23 cellular contexts compared by ENCODE assay signal in genomic region chr3:60841355-60841754, GRCh38.
DNase-seq lines count a peak whose midpoint lies in the region; ATAC-seq, FAIRE-seq and TF ChIP-seq lines count a peak whose summit lies in the region.
"Had no signal": no experiment of that assay in that cellular context is flagged by ENCODE, and none has a peak within 500 bp of the region (broad histone marks: within the 10 kb centered on the region; RNA-seq: fewer than 3 reads in every experiment).

No MANE protein-coding gene starts in this region.

- intact Hi-C loops in MCF 10A (cut with micrococcal nuclease) = no loop called here
- intact Hi-C loops in mammary epithelial cell (cut with micrococcal nuclease) = no loop called here

- H3K9ac ChIP-seq in mammary epithelial cell (ENCODE audit: insufficient read depth, low read length) = no peak overlapping the region
- no peak overlapping the region for H3K9ac ChIP-seq in liver (ENCODE audit: low read depth in 1 of 2, low read length in 2 of 2)

- H2AFZ ChIP-seq in mammary epithelial cell (ENCODE audit: low read depth, low read length) = no peak overlapping the region

- H3K4me3 ChIP-seq in mammary epithelial cell (replicated peaks in 1 of 3; ENCODE audit: insufficient read depth in 1 of 3, low read depth in 2 of 3, low read length in 3 of 3) (no peak overlapping the region), liver (ENCODE audit: low read depth in 1 of 3, low read length in 3 of 3) (no peak overlapping the region), tibial nerve (no peak overlapping the region)
- H3K4me3 ChIP-seq: gastrocnemius medialis, stomach, upper lobe of right lung had no signal

- H3K27ac Mint-ChIP-seq in MCF 10A (ENCODE audit: low read depth, unreplicated experiment) = peak overlapping the region; percentile 54
- H3K27ac Mint-ChIP-seq: activated CD4-positive, alpha-beta T cell treated with anti-CD3 and anti-CD28 coated beads for 36 hours; activated naive CD4-positive, alpha-beta T cell treated with anti-CD3 and anti-CD28 coated beads, Interleukin-2, amount 50 U/mL, for 24 hours; mesothelial cell of epicardium; natural killer cell treated with Interleukin-12 subunit alpha and Interleukin-12 subunit beta and Interleukin-15 and Interleukin-18, amount 100 ng/mL, for 72 hours; progenitor cell of endocrine pancreas had no signal

- TF ChIP-seq CTCF in MCF 10A (IDR thresholded peaks at IDR 0.05; ENCODE audit: unreplicated experiment) (no peak), mammary epithelial cell (conservative IDR thresholded peaks at IDR 0.05 in 1 of 2, IDR thresholded peaks at IDR 0.05 in 1 of 2; ENCODE audit: extremely low read depth in 1 of 2, insufficient read depth in 1 of 2, low read depth in 1 of 2, low read length in 2 of 2) (no peak), liver (IDR thresholded peaks at IDR 0.05; ENCODE audit: low read depth, low read length, missing input control) (no peak), tibial nerve (IDR thresholded peaks at IDR 0.05) (no peak)

- DNase-seq in MCF 10A (ENCODE audit: unreplicated experiment) = peak; percentile 43
- no peak for DNase-seq in mammary epithelial cell
- peak; percentile 2 for DNase-seq in brain pericyte (ENCODE audit: low read depth, low spot score)
- no peak for DNase-seq in tibial nerve (ENCODE audit: low spot score in 2 of 2)
- DNase-seq in HCEC 1CT = no peak
- no peak for DNase-seq in GM19239 (ENCODE audit: insufficient read length, low spot score)
- DNase-seq: activated CD4-positive, alpha-beta T cell treated with anti-CD3 and anti-CD28 coated beads for 36 hours; C1 segment of cervical spinal cord; gastrocnemius medialis; GDM1; NCI-H1694 treated with DMSO at 0.1 percent for 48 hours; stimulated activated CD4-positive, alpha-beta T cell treated with anti-CD3 and anti-CD28 coated beads, Interleukin-4, amount 100 ng/mL, for 4 hours; stomach; SW 1271; upper lobe of right lung had no signal

- CTCF ChIA-PET in MCF 10A (lab: Yijun Ruan, JAX) = no interaction called here
- CTCF ChIA-PET in mammary epithelial cell (lab: Charles Lee; ENCODE audit: low non-redundant PET) = no interaction called here

- 93% methylated on average over 2 of the region's 2 CpGs for WGBS in mammary epithelial cell (ENCODE audit: low coverage, missing lambda C conversion rate)
- WGBS in liver = 33% methylated on average over 2 of the region's 2 CpGs
- 86 to 88% methylated on average over 2 of the region's 2 CpGs for WGBS in tibial nerve, 2 donors

- H3K4me2 ChIP-seq in mammary epithelial cell (ENCODE audit: insufficient read depth, low read depth, low read length) = no peak overlapping the region

- H4K20me1 ChIP-seq in mammary epithelial cell (ENCODE audit: insufficient read depth, low read length) = no peaks in the 10 kb centered on the region

- no peaks in the 10 kb centered on the region for H3K4me1 ChIP-seq in mammary epithelial cell (ENCODE audit: insufficient read depth, low read length)
- peaks cover 2 to 14% (median 10%) of the 10 kb centered on the region in 4 donors for H3K4me1 ChIP-seq in liver (ENCODE audit: control insufficient read depth in 4 of 4, insufficient read depth in 4 of 4, low read length in 3 of 4)
- H3K4me1 ChIP-seq in tibial nerve = no peaks in the 10 kb centered on the region
- H3K4me1 ChIP-seq: gastrocnemius medialis, stomach, upper lobe of right lung had no signal

- no peak for TF ChIP-seq POLR2A in tibial nerve (IDR thresholded peaks at IDR 0.05)

- H3K36me3 Mint-ChIP-seq in MCF 10A (ENCODE audit: insufficient read depth, unreplicated experiment) = no peaks in the 10 kb centered on the region
- H3K36me3 Mint-ChIP-seq: activated naive CD4-positive, alpha-beta T cell treated with anti-CD3 and anti-CD28 coated beads, Interleukin-2, amount 50 U/mL, for 24 hours; natural killer cell treated with Interleukin-12 subunit alpha and Interleukin-12 subunit beta and Interleukin-15 and Interleukin-18, amount 100 ng/mL, for 72 hours had no signal

- in situ Hi-C loops in mammary epithelial cell (cut with MboI; ENCODE audit: low sequenced_read_pairs in 2 of 2) = no loop called here

- H3K27me3 ChIP-seq in mammary epithelial cell (ENCODE audit: insufficient read depth, low read length) (no peaks in the 10 kb centered on the region), liver (ENCODE audit: control insufficient read depth in 4 of 4, insufficient read depth in 4 of 4, low read length in 3 of 4) (no peaks in the 10 kb centered on the region), tibial nerve (no peaks in the 10 kb centered on the region)
- H3K27me3 ChIP-seq: gastrocnemius medialis, stomach, upper lobe of right lung had no signal

- no peak for TF ChIP-seq EP300 in tibial nerve (IDR thresholded peaks at IDR 0.05)

- no peaks in the 10 kb centered on the region for H3K9me3 Mint-ChIP-seq in MCF 10A (ENCODE audit: unreplicated experiment)
- H3K9me3 Mint-ChIP-seq: activated naive CD4-positive, alpha-beta T cell treated with anti-CD3 and anti-CD28 coated beads, Interleukin-2, amount 50 U/mL, for 24 hours; natural killer cell treated with Interleukin-12 subunit alpha and Interleukin-12 subunit beta and Interleukin-15 and Interleukin-18, amount 100 ng/mL, for 72 hours had no signal

- H3K36me3 ChIP-seq in mammary epithelial cell (ENCODE audit: insufficient read depth, low read length) (no peaks in the 10 kb centered on the region), liver (ENCODE audit: control insufficient read depth in 4 of 4, insufficient read depth in 3 of 4, low read depth in 1 of 4, low read length in 3 of 4) (no peaks in the 10 kb centered on the region), tibial nerve (no peaks in the 10 kb centered on the region)
- H3K36me3 ChIP-seq: gastrocnemius medialis, stomach, upper lobe of right lung had no signal

- no peak for FAIRE-seq in GM19239 (lab: Jason Lieb, UNC)
- FAIRE-seq: A204.1, bronchial epithelial cell had no signal

- no peak for ATAC-seq in GM21423 (IDR thresholded peaks at IDR 0.05; ENCODE audit: unreplicated experiment)
- ATAC-seq: activated CD4-positive, alpha-beta T cell treated with anti-CD3 and anti-CD28 coated beads for 36 hours; gastrocnemius medialis; natural killer cell treated with Interleukin-12 subunit alpha and Interleukin-12 subunit beta and Interleukin-15 and Interleukin-18, amount 100 ng/mL, for 72 hours; upper lobe of right lung had no signal

- POLR2A ChIA-PET in MCF 10A (lab: Yijun Ruan, JAX) = no interaction called here

- H3K4me1 Mint-ChIP-seq in MCF 10A (ENCODE audit: insufficient read depth, unreplicated experiment) = peaks cover 4% of the 10 kb centered on the region
- H3K4me1 Mint-ChIP-seq: activated CD4-positive, alpha-beta T cell treated with anti-CD3 and anti-CD28 coated beads for 36 hours; activated naive CD4-positive, alpha-beta T cell treated with anti-CD3 and anti-CD28 coated beads, Interleukin-2, amount 50 U/mL, for 24 hours had no signal

- H3K27me3 Mint-ChIP-seq in MCF 10A (ENCODE audit: insufficient read depth, unreplicated experiment) = no peaks in the 10 kb centered on the region
- H3K27me3 Mint-ChIP-seq: activated CD4-positive, alpha-beta T cell treated with anti-CD3 and anti-CD28 coated beads for 36 hours; activated naive CD4-positive, alpha-beta T cell treated with anti-CD3 and anti-CD28 coated beads, Interleukin-2, amount 50 U/mL, for 24 hours; natural killer cell treated with Interleukin-12 subunit alpha and Interleukin-12 subunit beta and Interleukin-15 and Interleukin-18, amount 100 ng/mL, for 72 hours had no signal

- dilution Hi-C loops in mammary epithelial cell (cut with HindIII; ENCODE audit: low sequenced_read_pairs) = no loop called here

- H3K27ac ChIP-seq in mammary epithelial cell (ENCODE audit: insufficient read depth, low read depth, low read length) = no peak overlapping the region
- H3K27ac ChIP-seq in liver (ENCODE audit: low read depth in 1 of 2, low read length in 2 of 2) = no peak overlapping the region
- H3K27ac ChIP-seq in tibial nerve = no peak overlapping the region
- H3K27ac ChIP-seq: gastrocnemius medialis, stomach, upper lobe of right lung had no signal

- H3K9me3 ChIP-seq in mammary epithelial cell (replicated peaks; ENCODE audit: insufficient read depth, low read length) (no peaks in the 10 kb centered on the region), liver (ENCODE audit: control insufficient read depth in 4 of 4, low read length in 3 of 4) (no peaks in the 10 kb centered on the region), tibial nerve (no peaks in the 10 kb centered on the region)
- H3K9me3 ChIP-seq: gastrocnemius medialis, stomach, upper lobe of right lung had no signal

- no peaks in the 10 kb centered on the region for H3K79me2 ChIP-seq in mammary epithelial cell (ENCODE audit: insufficient read depth, low read length)

- TF ChIP-seq RAD21 in liver (IDR thresholded peaks at IDR 0.05) = peak; percentile 60 to 67

- no peak overlapping the region for H3K4me3 Mint-ChIP-seq in MCF 10A (ENCODE audit: unreplicated experiment)
- H3K4me3 Mint-ChIP-seq: activated CD4-positive, alpha-beta T cell treated with anti-CD3 and anti-CD28 coated beads for 36 hours; activated naive CD4-positive, alpha-beta T cell treated with anti-CD3 and anti-CD28 coated beads, Interleukin-2, amount 50 U/mL, for 24 hours; mesothelial cell of epicardium; natural killer cell treated with Interleukin-12 subunit alpha and Interleukin-12 subunit beta and Interleukin-15 and Interleukin-18, amount 100 ng/mL, for 72 hours had no signal

- no TSS peak for BruUV-seq in MCF 10A (replicated peaks; lab: Mats Ljungman, UMichigan)
- no TSS peak for BruUV-seq in mammary epithelial cell (replicated peaks; lab: Mats Ljungman, UMichigan)

TF ChIP-seq in liver, 16 proteins besides CTCF, POLR2A, EP300 and RAD21 (continues in another document):
- TF ChIP-seq ATF3 (IDR thresholded peaks at IDR 0.05) = peak; percentile 71
- peak in 1 of 2 donors; percentile 20 for TF ChIP-seq EGR1 (IDR thresholded peaks at IDR 0.05; ENCODE audit: low read depth in 2 of 2)
- peak; percentile 32 for TF ChIP-seq HNF4G (IDR thresholded peaks at IDR 0.05)
- peak; percentile 50 for TF ChIP-seq MAX (IDR thresholded peaks at IDR 0.05)
- TF ChIP-seq FOXA2 (IDR thresholded peaks at IDR 0.05) = peak; percentile 79
- no peak for TF ChIP-seq GABPA (IDR thresholded peaks at IDR 0.05 in 1 of 2, conservative IDR thresholded peaks at IDR 0.05 in 1 of 2)
- peak; percentile 79 for TF ChIP-seq NR2F2 (IDR thresholded peaks at IDR 0.05)
- TF ChIP-seq TAF1 (conservative IDR thresholded peaks at IDR 0.05) = no peak
- peak; percentile 79 for TF ChIP-seq SP1 (IDR thresholded peaks at IDR 0.05)

Comparison
In these comparisons a context has a peak if more than half of its experiments do, and no peak if none do; other contexts are left out.
1. DNase-seq: peak in MCF 10A (single experiment) and brain pericyte (single experiment); none in mammary epithelial cell (single experiment), tibial nerve (0 of 2), HCEC 1CT (single experiment) and GM19239 (single experiment).